ENCODE assay signal across 2 cellular contexts in genomic region chr20:62487-62886, GRCh38.
TF ChIP-seq lines count a peak whose summit lies in the region.

No MANE protein-coding gene starts in this region.

TF ChIP-seq in HEK293, 187 proteins besides CTCF, POLR2A, EP300 and RAD21:
- TF ChIP-seq, protein P1, sequence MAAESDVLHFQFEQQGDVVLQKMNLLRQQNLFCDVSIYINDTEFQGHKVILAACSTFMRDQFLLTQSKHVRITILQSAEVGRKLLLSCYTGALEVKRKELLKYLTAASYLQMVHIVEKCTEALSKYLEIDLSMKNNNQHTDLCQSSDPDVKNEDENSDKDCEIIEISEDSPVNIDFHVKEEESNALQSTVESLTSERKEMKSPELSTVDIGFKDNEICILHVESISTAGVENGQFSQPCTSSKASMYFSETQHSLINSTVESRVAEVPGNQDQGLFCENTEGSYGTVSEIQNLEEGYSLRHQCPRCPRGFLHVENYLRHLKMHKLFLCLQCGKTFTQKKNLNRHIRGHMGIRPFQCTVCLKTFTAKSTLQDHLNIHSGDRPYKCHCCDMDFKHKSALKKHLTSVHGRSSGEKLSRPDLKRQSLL (tag by site-specific recombination; IDR thresholded peaks at IDR 0.05) = no peak
- TF ChIP-seq HOXC10 (CRISPR knock-in tag; IDR thresholded peaks at IDR 0.05) = no peak
- TF ChIP-seq ZNF18 (tag by site-specific recombination; IDR thresholded peaks at IDR 0.05) = no peak
- TF ChIP-seq ZNF488 (tag by site-specific recombination; IDR thresholded peaks at IDR 0.05) = no peak
- no peak for TF ChIP-seq ZBTB8A (tag by site-specific recombination; IDR thresholded peaks at IDR 0.05)
- TF ChIP-seq, protein P2, sequence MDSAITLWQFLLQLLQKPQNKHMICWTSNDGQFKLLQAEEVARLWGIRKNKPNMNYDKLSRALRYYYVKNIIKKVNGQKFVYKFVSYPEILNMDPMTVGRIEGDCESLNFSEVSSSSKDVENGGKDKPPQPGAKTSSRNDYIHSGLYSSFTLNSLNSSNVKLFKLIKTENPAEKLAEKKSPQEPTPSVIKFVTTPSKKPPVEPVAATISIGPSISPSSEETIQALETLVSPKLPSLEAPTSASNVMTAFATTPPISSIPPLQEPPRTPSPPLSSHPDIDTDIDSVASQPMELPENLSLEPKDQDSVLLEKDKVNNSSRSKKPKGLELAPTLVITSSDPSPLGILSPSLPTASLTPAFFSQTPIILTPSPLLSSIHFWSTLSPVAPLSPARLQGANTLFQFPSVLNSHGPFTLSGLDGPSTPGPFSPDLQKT (IDR thresholded peaks at IDR 0.05; ENCODE audit: borderline replicate concordance, low read depth, low read length) = no peak
- TF ChIP-seq ZNF140 (tag by site-specific recombination; IDR thresholded peaks at IDR 0.05) = 0 out of 2 replicates have a peak, but pooled peaks have one; percentile 2
- TF ChIP-seq ZEB2 (tag by site-specific recombination; IDR thresholded peaks at IDR 0.05) = no peak
- TF ChIP-seq KLF16 (tag by site-specific recombination; IDR thresholded peaks at IDR 0.05) = no peak
- TF ChIP-seq, protein P3, sequence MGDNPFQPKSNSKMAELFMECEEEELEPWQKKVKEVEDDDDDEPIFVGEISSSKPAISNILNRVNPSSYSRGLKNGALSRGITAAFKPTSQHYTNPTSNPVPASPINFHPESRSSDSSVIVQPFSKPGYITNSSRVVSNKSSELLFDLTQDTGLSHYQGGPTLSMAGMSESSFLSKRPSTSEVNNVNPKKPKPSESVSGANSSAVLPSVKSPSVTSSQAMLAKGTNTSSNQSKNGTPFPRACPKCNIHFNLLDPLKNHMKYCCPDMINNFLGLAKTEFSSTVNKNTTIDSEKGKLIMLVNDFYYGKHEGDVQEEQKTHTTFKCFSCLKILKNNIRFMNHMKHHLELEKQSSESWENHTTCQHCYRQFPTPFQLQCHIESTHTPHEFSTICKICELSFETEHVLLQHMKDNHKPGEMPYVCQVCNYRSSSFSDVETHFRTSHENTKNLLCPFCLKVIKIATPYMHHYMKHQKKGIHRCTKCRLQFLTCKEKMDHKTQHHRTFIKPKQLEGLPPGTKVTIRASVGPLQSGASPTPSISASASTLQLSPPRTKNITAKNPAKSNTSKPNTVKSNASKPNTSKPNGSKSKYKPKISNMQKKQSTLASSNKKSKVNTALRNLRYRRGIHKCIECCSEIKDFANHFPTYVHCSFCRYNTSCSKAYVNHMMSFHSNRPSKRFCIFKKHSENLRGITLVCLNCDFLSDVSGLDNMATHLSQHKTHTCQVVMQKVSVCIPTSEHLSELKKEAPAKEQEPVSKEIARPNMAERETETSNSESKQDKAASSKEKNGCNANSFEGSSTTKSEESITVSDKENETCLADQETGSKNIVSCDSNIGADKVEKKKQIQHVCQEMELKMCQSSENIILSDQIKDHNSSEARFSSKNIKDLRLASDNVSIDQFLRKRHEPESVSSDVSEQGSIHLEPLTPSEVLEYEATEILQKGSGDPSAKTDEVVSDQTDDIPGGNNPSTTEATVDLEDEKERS (tag by site-specific recombination; IDR thresholded peaks at IDR 0.05) = no peak
- TF ChIP-seq YY1 (tag by site-specific recombination; IDR thresholded peaks at IDR 0.05) = no peak
- no peak for TF ChIP-seq GFI1B (tag by site-specific recombination; IDR thresholded peaks at IDR 0.05)
- TF ChIP-seq ZNF530 (tag by site-specific recombination; IDR thresholded peaks at IDR 0.05; ENCODE audit: low read depth) = 0 out of 2 replicates have a peak, but pooled peaks have one; percentile 6
TF ChIP-seq in HEK293: peak in this region for 2.

TF ChIP-seq in HepG2, 621 proteins besides CTCF, POLR2A, EP300 and RAD21:
- TF ChIP-seq ZBTB44 (CRISPR knock-in tag; IDR thresholded peaks at IDR 0.05) (no peak), JUNB (CRISPR knock-in tag; IDR thresholded peaks at IDR 0.05; ENCODE audit: borderline replicate concordance) (0 out of 2 replicates have a peak, but pooled peaks have one; percentile 3)
